ENCODE assay signal across 10 cellular contexts in the genomic region with DNA sequence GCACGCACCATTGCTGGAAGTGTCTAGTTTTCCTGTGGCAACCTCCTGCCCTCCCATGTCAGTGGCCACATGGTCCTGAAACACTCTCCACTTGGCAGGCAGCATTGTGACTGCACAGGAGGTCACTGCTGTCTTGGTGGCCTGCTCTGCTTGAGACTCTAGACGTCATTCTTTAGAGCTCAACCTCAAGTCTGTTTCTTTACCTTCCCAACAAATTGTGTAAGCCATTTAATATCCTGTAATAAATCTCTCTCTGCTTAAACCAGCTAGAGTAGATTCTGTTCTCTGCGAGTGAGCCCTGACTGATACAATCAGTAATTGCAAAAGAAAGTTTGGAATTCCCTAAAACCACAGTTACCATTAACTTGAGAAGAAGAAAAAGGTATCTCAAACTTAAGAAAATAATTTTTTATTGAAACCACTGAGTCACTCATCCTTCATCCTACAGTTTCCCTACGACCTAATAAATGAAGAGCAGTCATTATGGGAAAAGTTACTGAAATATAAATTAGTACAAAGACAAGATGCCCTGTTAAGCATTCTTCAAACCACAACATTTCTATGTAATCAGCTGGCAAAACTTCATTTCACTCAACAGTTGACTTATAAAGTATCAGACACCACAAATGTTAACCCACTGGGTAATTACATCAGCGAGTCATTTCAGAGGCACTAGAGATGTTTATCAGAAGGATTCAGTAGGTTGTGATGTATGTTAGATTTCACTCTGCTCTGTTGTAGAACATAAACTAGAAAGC. TPM values are rescaled to one million over a fixed set of nuclear protein-coding genes. Genes with fewer than 3 reads are reported as not detected.
DNase-seq lines count a peak whose midpoint lies in the region; ATAC-seq, FAIRE-seq and TF ChIP-seq lines count a peak whose summit lies in the region.
"Had no signal": no experiment of that assay in that cellular context is flagged by ENCODE, and none has a peak within 500 bp of the region (broad histone marks: within the 10 kb centered on the region; RNA-seq: fewer than 3 reads in every experiment).

No MANE protein-coding gene starts in this region.

- intact Hi-C loops in posterior vena cava (cut with DNase I) (no loop called here), thyroid gland (cut with DNase I) (no loop called here)

- H3K27me3 Mint-ChIP-seq in T-helper 2 cell treated with Interferon-gamma antibody and Interleukin-4, amounts not matched to agents 5 μg/mL and 100 μg/mL, for 36 hours (ENCODE audit: low read depth) = no peaks in the 10 kb centered on the region

- H3K9me3 Mint-ChIP-seq in T-helper 2 cell treated with Interferon-gamma antibody and Interleukin-4, amounts not matched to agents 5 μg/mL and 100 μg/mL, for 36 hours = no peaks in the 10 kb centered on the region

- peak; percentile 89 for DNase-seq in A172 (ENCODE audit: low spot score)
- DNase-seq in GM19239 (ENCODE audit: insufficient read length, low spot score) = no peak
- peak; percentile 38 for DNase-seq in T-helper 2 cell treated with Interferon-gamma antibody and Interleukin-4, amounts not matched to agents 5 μg/mL and 100 μg/mL, for 36 hours (ENCODE audit: low spot score)
- DNase-seq in kidney tubule cell (ENCODE audit: low spot score) = peak; percentile 92
- no peak for DNase-seq in posterior vena cava (ENCODE audit: low spot score)
- DNase-seq in NCI-H2029 (lab: John Stamatoyannopoulos, UW) = no peak
- no peak for DNase-seq in thyroid gland

- H3K27me3 ChIP-seq in thyroid gland = no peaks in the 10 kb centered on the region

- peaks cover 0 to under 1% of the 10 kb centered on the region in 2 donors for H3K4me1 ChIP-seq in thyroid gland

- peak overlapping the region; percentile 47 for H3K4me3 Mint-ChIP-seq in T-helper 2 cell treated with Interferon-gamma antibody and Interleukin-4, amounts not matched to agents 5 μg/mL and 100 μg/mL, for 36 hours

- H3K27ac Mint-ChIP-seq in T-helper 2 cell treated with Interferon-gamma antibody and Interleukin-4, amounts not matched to agents 5 μg/mL and 100 μg/mL, for 36 hours = peak overlapping the region; percentile 65

- peaks cover 55% of the 10 kb centered on the region for H3K4me1 Mint-ChIP-seq in T-helper 2 cell treated with Interferon-gamma antibody and Interleukin-4, amounts not matched to agents 5 μg/mL and 100 μg/mL, for 36 hours (ENCODE audit: low read depth)

- TF ChIP-seq POLR2A in thyroid gland (IDR thresholded peaks at IDR 0.05) = no peak

- H3K27ac ChIP-seq in thyroid gland = no peak overlapping the region
- H3K27ac ChIP-seq: KMS-11 had no signal

- WGBS in thyroid gland, 2 donors = 83 to 87% methylated on average over 5 of the region's 5 CpGs

- no peak for ATAC-seq in HG03175 (IDR thresholded peaks at IDR 0.05; ENCODE audit: unreplicated experiment)

- H3K9me3 ChIP-seq in thyroid gland = no peaks in the 10 kb centered on the region

- FAIRE-seq in GM19239 (lab: Jason Lieb, UNC) = peak; percentile 54

- peaks cover 16% of the 10 kb centered on the region for H3K36me3 Mint-ChIP-seq in T-helper 2 cell treated with Interferon-gamma antibody and Interleukin-4, amounts not matched to agents 5 μg/mL and 100 μg/mL, for 36 hours (ENCODE audit: low read depth)

- H3K36me3 ChIP-seq in thyroid gland = no peaks in the 10 kb centered on the region

- H3K4me3 ChIP-seq in thyroid gland (replicated peaks in 1 of 3) = no peak overlapping the region
- H3K4me3 ChIP-seq: lung had no signal

- no peak for TF ChIP-seq CTCF in thyroid gland (IDR thresholded peaks at IDR 0.05)

RNA-seq across cellular contexts. Expression of a gene that starts 18.0 kb away (rescaled TPM):
- total RNA-seq in A172 (2014; rRNA removed; shearing (Covaris generic)) = 71.3 and 73.5 TPM in 2 replicates
- total RNA-seq in posterior vena cava (10 to 100 TPM; 26.4 to 27.3 TPM), thyroid gland (10 to 100 TPM; 22.7 to 36.1 (median 30.2) TPM)

Comparison
In these comparisons a context has a peak if more than half of its experiments do, and no peak if none do; other contexts are left out.
1. DNase-seq: peak in A172 (single experiment), T-helper 2 cell treated with Interferon-gamma antibody and Interleukin-4, amounts not matched to agents 5 μg/mL and 100 μg/mL, for 36 hours (single experiment) and kidney tubule cell (single experiment); none in GM19239 (single experiment), posterior vena cava (single experiment), NCI-H2029 (single experiment) and thyroid gland (0 of 2).